ENCODE assay signal across 8 cellular contexts in the genomic region with DNA sequence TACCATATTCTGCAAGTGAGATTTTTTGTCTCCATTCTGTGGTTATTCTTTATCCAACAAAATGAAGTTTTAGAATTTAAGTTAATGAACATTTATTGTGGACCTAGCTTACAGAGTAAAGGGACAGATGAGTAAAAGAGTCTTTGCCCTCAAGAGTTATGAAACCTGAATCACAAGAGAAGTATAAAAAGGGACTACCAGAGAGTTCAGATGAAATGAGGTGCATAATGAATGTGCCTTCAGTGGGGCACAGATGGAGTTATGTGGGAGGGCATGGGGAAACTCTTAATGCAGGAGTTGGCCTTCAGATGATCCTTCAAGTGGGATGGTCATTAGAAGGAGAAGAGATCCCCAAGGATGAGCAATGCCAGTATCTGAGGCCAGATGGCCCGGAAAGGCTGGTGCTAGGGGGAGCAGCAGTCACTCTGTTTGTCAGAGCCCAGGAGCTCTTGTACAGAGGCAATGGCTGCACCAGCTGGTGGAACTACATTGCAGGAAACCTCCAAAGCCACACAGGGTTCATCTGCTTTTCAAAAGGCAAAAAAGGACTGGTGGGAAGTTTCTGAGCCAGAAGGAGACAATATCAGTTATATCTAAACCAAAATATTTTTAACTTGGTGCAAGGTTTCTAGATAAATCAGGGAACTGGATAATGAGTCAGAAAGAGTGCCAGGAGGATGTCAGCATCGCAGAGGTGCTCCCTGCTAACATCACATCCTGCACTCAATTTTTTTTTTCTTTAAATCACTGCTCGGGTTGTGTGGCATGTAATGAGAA.
DNase-seq lines count a peak whose midpoint lies in the region; ATAC-seq and TF ChIP-seq lines count a peak whose summit lies in the region.

No MANE protein-coding gene starts in this region.

- intact Hi-C loops in transverse colon (cut with DNase I; ENCODE audit: low total_unique reads) (no loop called here), posterior vena cava (cut with DNase I) (no loop called here)

- H3K4me1 Mint-ChIP-seq in effector memory CD8-positive, alpha-beta T cell (ENCODE audit: low read depth in 2 of 2), result peaks cover 11 to 13% of the 10 kb centered on the region in 2 donors

- H3K36me3 ChIP-seq in transverse colon, result no peaks in the 10 kb centered on the region

- peaks cover 0 to 1% of the 10 kb centered on the region in 2 donors for H3K9me3 Mint-ChIP-seq in effector memory CD8-positive, alpha-beta T cell

- in situ Hi-C loops in transverse colon (cut with MboI; ENCODE audit: low pct_ligation_motif_present in 1 of 4, low pct_unique_long_range_greater_than_20kb in 1 of 4, low sequenced_read_pairs in 3 of 4), result no loop called here

- ATAC-seq in HG03521 (IDR thresholded peaks at IDR 0.05; ENCODE audit: unreplicated experiment), result peak; percentile 35
- peak; percentile 81 for ATAC-seq in effector memory CD8-positive, alpha-beta T cell (replicated peaks)

- no peaks in the 10 kb centered on the region for H3K27me3 ChIP-seq in transverse colon

- TF ChIP-seq POLR2A in transverse colon (IDR thresholded peaks at IDR 0.05), result no peak

- DNase-seq in stimulated activated CD4-positive, alpha-beta T cell treated with anti-CD3 and anti-CD28 coated beads, Interleukin-15, amount 100 ng/mL, for 24 hours, result peak; percentile 58
- DNase-seq in stimulated activated CD4-positive, alpha-beta T cell treated with anti-CD3 and anti-CD28 coated beads, Interleukin-4, amount 100 ng/mL, for 4 hours, result no peak
- no peak for DNase-seq in effector memory CD8-positive, alpha-beta T cell
- no peak for DNase-seq in transverse colon
- no peak for DNase-seq in retina
- no peak for DNase-seq in posterior vena cava (ENCODE audit: low spot score)
- no peak for DNase-seq in RKO (ENCODE audit: low spot score)

- H3K9me3 ChIP-seq in transverse colon, result peaks cover 0 to 8% of the 10 kb centered on the region in 2 donors

- no peak overlapping the region for H3K4me3 ChIP-seq in transverse colon

- peaks cover 0 to 6% (median 2%) of the 10 kb centered on the region in 4 donors for H3K4me1 ChIP-seq in transverse colon

- H3K27ac ChIP-seq in transverse colon, result peak overlapping the region; percentile 18 to 59 (median 40)

- WGBS in transverse colon (ENCODE audit: low coverage in 1 of 2), 2 donors, result 53 to 66% methylated on average over 2 to 3 of the region's 3 CpGs

- H3K36me3 Mint-ChIP-seq in effector memory CD8-positive, alpha-beta T cell (ENCODE audit: insufficient read depth), result no peaks in the 10 kb centered on the region

- peak overlapping the region; percentile 4 to 58 for H3K4me3 Mint-ChIP-seq in effector memory CD8-positive, alpha-beta T cell

- H3K27me3 Mint-ChIP-seq in effector memory CD8-positive, alpha-beta T cell, result peaks cover 0 to 18% of the 10 kb centered on the region in 2 donors

- TF ChIP-seq EP300 in transverse colon (IDR thresholded peaks at IDR 0.05; ENCODE audit: low read depth), result no peak

- peak overlapping the region; percentile 36 to 75 for H3K27ac Mint-ChIP-seq in effector memory CD8-positive, alpha-beta T cell

- no peak for TF ChIP-seq CTCF in transverse colon (IDR thresholded peaks at IDR 0.05)
